8 cellular contexts compared by ENCODE assay signal in genomic region chr3:14175383-14176037, GRCh38.
DNase-seq lines count a peak whose midpoint lies in the region; TF ChIP-seq lines count a peak whose summit lies in the region.

No MANE protein-coding gene starts in this region.

- H3K79me2 ChIP-seq in OCI-LY1 (ENCODE audit: insufficient read depth, low read length): peaks cover 37% of the 10 kb centered on the region

- H3K27ac ChIP-seq in OCI-LY1 (ENCODE audit: low read depth, low read length, poor library complexity, severe bottlenecking): peak overlapping the region; percentile 69

- H3K27me3 ChIP-seq in OCI-LY1 (ENCODE audit: insufficient read depth, low read length): no peaks in the 10 kb centered on the region

- H3K9me2 ChIP-seq in OCI-LY1 (ENCODE audit: low read depth, low read length): no peaks in the 10 kb centered on the region

- TF ChIP-seq CTCF in GM20000 (IDR thresholded peaks at IDR 0.05; ENCODE audit: extremely low read depth, missing control alignments) (no peak), OCI-LY1 (IDR thresholded peaks at IDR 0.05; ENCODE audit: low read length) (no peak)

- no peak overlapping the region for H2AFZ ChIP-seq in OCI-LY1 (ENCODE audit: low read length)

- peak overlapping the region; percentile 28 for H3K4me3 ChIP-seq in OCI-LY1 (ENCODE audit: low read depth, low read length, poor library complexity, severe bottlenecking)

- H3K36me3 ChIP-seq in OCI-LY1 (ENCODE audit: insufficient read depth, low read length): peaks cover 28% of the 10 kb centered on the region; the same call in 1 of the 2 replicates

- DNase-seq in GM20000 (ENCODE audit: low spot score) (peak; percentile 51), SW 1271 (lab: John Stamatoyannopoulos, UW) (no peak), NCI-H146 (lab: John Stamatoyannopoulos, UW) (no peak), pons (ENCODE audit: low spot score) (no peak), hepatic stellate cell (ENCODE audit: low spot score) (no peak)
- DNase-seq in activated naive CD4-positive, alpha-beta T cell treated with anti-CD3 and anti-CD28 coated beads, Interleukin-2, amount 50 U/mL, for 16 hours: peak; percentile 17
- peak; percentile 30 to 44 for DNase-seq in stimulated activated CD4-positive, alpha-beta T cell treated with anti-CD3 and anti-CD28 coated beads, Interleukin-2, amount 100 ng/mL, for 48 hours

- H3K9me3 ChIP-seq in OCI-LY1 (ENCODE audit: low read length): no peaks in the 10 kb centered on the region

- no peaks in the 10 kb centered on the region for H4K20me1 ChIP-seq in OCI-LY1 (ENCODE audit: insufficient read depth, low read length)

- H3K9ac ChIP-seq in OCI-LY1 (ENCODE audit: low read length): no peak overlapping the region; the same call in 1 of the 2 replicates

- peak overlapping the region; percentile 55 for H3K4me2 ChIP-seq in OCI-LY1 (ENCODE audit: low read length)

- H3K4me1 ChIP-seq in OCI-LY1 (ENCODE audit: insufficient read depth, low read length, severe bottlenecking): peaks cover 47% of the 10 kb centered on the region

- H3F3A ChIP-seq in OCI-LY1 (ENCODE audit: insufficient read depth, low read length): no peaks in the 10 kb centered on the region

Comparison
In these comparisons a context has a peak if more than half of its experiments do, and no peak if none do; other contexts are left out.
1. DNase-seq: peak in GM20000 (single experiment), activated naive CD4-positive, alpha-beta T cell treated with anti-CD3 and anti-CD28 coated beads, Interleukin-2, amount 50 U/mL, for 16 hours (single experiment) and stimulated activated CD4-positive, alpha-beta T cell treated with anti-CD3 and anti-CD28 coated beads, Interleukin-2, amount 100 ng/mL, for 48 hours (2 of 2); none in SW 1271 (0 of 2), NCI-H146 (single experiment), pons (single experiment) and hepatic stellate cell (single experiment).